In genomic region chr4:2861631-2862436, GRCh38 we compare ENCODE assay signal across 1 cellular context.
TF ChIP-seq lines count a peak whose summit lies in the region.

No MANE protein-coding gene starts in this region.

TF ChIP-seq in H1, 55 proteins besides CTCF, POLR2A, EP300 and RAD21:
- no peak for TF ChIP-seq EGR1 (IDR thresholded peaks at IDR 0.05; ENCODE audit: borderline replicate concordance, low read depth, low read length)
- no peak for TF ChIP-seq USF2 (IDR thresholded peaks at IDR 0.05; ENCODE audit: low read length)
- no peak for TF ChIP-seq ZNF274 (IDR thresholded peaks at IDR 0.05; ENCODE audit: borderline replicate concordance, extremely low read depth, low read length)
- TF ChIP-seq CHD1 (IDR thresholded peaks at IDR 0.05; ENCODE audit: low read depth, low read length) = no peak
- TF ChIP-seq SIX5 (IDR thresholded peaks at IDR 0.05; ENCODE audit: low read depth, low read length) = no peak
- no peak for TF ChIP-seq KDM1A (IDR thresholded peaks at IDR 0.05; ENCODE audit: borderline replicate concordance, low read length)
- no peak for TF ChIP-seq ATF3 (IDR thresholded peaks at IDR 0.05; ENCODE audit: insufficient read depth, low read depth, low read length)
- no peak for TF ChIP-seq TBP (IDR thresholded peaks at IDR 0.05; ENCODE audit: low read depth, low read length)
- no peak for TF ChIP-seq TEAD4 (IDR thresholded peaks at IDR 0.05; ENCODE audit: low read depth, low read length)
- TF ChIP-seq SIN3A (conservative IDR thresholded peaks at IDR 0.05 in 1 of 2, IDR thresholded peaks at IDR 0.05 in 1 of 2; ENCODE audit: low read depth in 1 of 2, low read length in 2 of 2) = no peak
- TF ChIP-seq SP2 (IDR thresholded peaks at IDR 0.05; ENCODE audit: low read length) = no peak
- TF ChIP-seq EZH2 (IDR thresholded peaks at IDR 0.05; ENCODE audit: low read depth, low read length, severe bottlenecking) = no peak
